ENCODE assay signal across 20 cellular contexts in the genomic region with DNA sequence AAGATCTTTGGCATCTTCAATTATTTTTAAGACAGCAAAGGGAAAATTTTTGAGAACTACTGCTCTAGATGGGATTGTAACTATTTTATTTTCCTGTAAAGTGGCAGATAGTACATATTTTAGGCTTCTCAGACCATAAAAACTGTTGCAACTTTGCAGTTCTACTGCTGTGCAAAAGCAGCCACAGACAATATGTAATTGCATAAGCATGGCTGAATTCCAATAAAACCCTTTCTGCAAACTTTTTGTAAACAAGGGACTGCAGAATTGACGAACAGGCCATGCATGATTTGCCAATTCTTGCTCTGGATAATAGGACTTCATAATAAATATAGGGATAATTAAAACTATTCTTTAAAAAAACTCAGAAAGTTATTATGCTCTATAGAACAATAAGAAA.
DNase-seq lines count a peak whose midpoint lies in the region; ATAC-seq and TF ChIP-seq lines count a peak whose summit lies in the region.
"Had no signal": no experiment of that assay in that cellular context is flagged by ENCODE, and none has a peak within 500 bp of the region (broad histone marks: within the 10 kb centered on the region; RNA-seq: fewer than 3 reads in every experiment).

No MANE protein-coding gene starts in this region.

- POLR2A ChIA-PET in OCI-LY7 (lab: Charles Lee), result no interaction called here

- intact Hi-C loops in OCI-LY7 (cut with micrococcal nuclease; ENCODE audit: unreplicated experiment) (no loop called here), posterior cingulate gyrus (cut with DNase I) (no loop called here)

- CTCF ChIA-PET in OCI-LY7 (lab: Charles Lee; ENCODE audit: unreplicated experiment), result no interaction called here

- no peaks in the 10 kb centered on the region for H3K79me2 ChIP-seq in OCI-LY7 (ENCODE audit: insufficient read depth, low read depth, low read length)

- no peaks in the 10 kb centered on the region for H3K36me3 ChIP-seq in OCI-LY7 (ENCODE audit: insufficient read depth, low read length)
- H3K36me3 ChIP-seq: BLaER1, SJCRH30 had no signal

- no peaks in the 10 kb centered on the region for H3K4me1 ChIP-seq in OCI-LY7 (ENCODE audit: insufficient read depth, low read length, poor library complexity, severe bottlenecking)
- H3K4me1 ChIP-seq: BLaER1, SJCRH30 had no signal

- no peaks in the 10 kb centered on the region for H3K9me2 ChIP-seq in OCI-LY7 (ENCODE audit: insufficient read depth, low read length)

- no peak for TF ChIP-seq CTCF in OCI-LY7 (conservative IDR thresholded peaks at IDR 0.05; ENCODE audit: low read length)

- H3K4me3 ChIP-seq in OCI-LY7 (ENCODE audit: low read depth, low read length, poor library complexity, severe bottlenecking), result no peak overlapping the region
- H3K4me3 ChIP-seq: BLaER1, GM23248, SJCRH30 had no signal

- H2AFZ ChIP-seq in OCI-LY7 (ENCODE audit: low read length), result no peak overlapping the region
- H2AFZ ChIP-seq: GM23248 had no signal

- no peaks in the 10 kb centered on the region for H3K9me3 ChIP-seq in OCI-LY7 (ENCODE audit: low read length)
- H3K9me3 ChIP-seq: BLaER1, SJCRH30 had no signal

- ATAC-seq in HG03565 (IDR thresholded peaks at IDR 0.05; ENCODE audit: unreplicated experiment), result no peak
- ATAC-seq: HCT116 had no signal

- H4K20me1 ChIP-seq in OCI-LY7 (ENCODE audit: insufficient read depth, low read length), result no peaks in the 10 kb centered on the region
- H4K20me1 ChIP-seq: BLaER1 had no signal

- DNase-seq in SIG-M5 treated with dmso at 0.1 percent for 504 hours (lab: John Stamatoyannopoulos, UW; ENCODE audit: unreplicated experiment) (peak; percentile 56), SIG-M5 (lab: John Stamatoyannopoulos, UW) (no peak), RPMI8226 (peak; percentile 54), fibroblast of gingiva (ENCODE audit: low read depth) (peak; percentile 65), Ammon's horn (ENCODE audit: low spot score) (no peak), OCI-LY7 (ENCODE audit: low spot score) (no peak), posterior cingulate gyrus (no peak)
- DNase-seq: Calu3; CD4-positive, alpha-beta memory T cell; GF-D8; GM23248; NCI-H1105; NCI-H2081; NCI-H748 treated with DMSO at 0.1 percent for 48 hours; SJCRH30 had no signal

- H3K4me2 ChIP-seq in OCI-LY7 (ENCODE audit: low read length), result no peak overlapping the region
- H3K4me2 ChIP-seq: BLaER1, KMS-11 had no signal

- no peak overlapping the region for H3K27ac ChIP-seq in OCI-LY7 (ENCODE audit: low read depth, low read length, poor library complexity, severe bottlenecking)
- H3K27ac ChIP-seq: BLaER1, GM23248, KMS-11, RWPE1, SJCRH30 had no signal

- no TSS peak for BruUV-seq in OCI-LY7 (replicated peaks; lab: Mats Ljungman, UMichigan)

Comparison
In these comparisons a context has a peak if more than half of its experiments do, and no peak if none do; other contexts are left out.
1. DNase-seq: peak in SIG-M5 treated with dmso at 0.1 percent for 504 hours (single experiment), RPMI8226 (single experiment) and fibroblast of gingiva (single experiment); none in SIG-M5 (single experiment), Ammon's horn (single experiment), OCI-LY7 (single experiment) and posterior cingulate gyrus (0 of 10).